10 cellular contexts compared by ENCODE assay signal in genomic region chr12:127355061-127355820, GRCh38.
DNase-seq lines count a peak whose midpoint lies in the region; ATAC-seq, FAIRE-seq and TF ChIP-seq lines count a peak whose summit lies in the region.
"Had no signal": no experiment of that assay in that cellular context is flagged by ENCODE, and none has a peak within 500 bp of the region (broad histone marks: within the 10 kb centered on the region; RNA-seq: fewer than 3 reads in every experiment).

No MANE protein-coding gene starts in this region.

- peak; percentile 25 for TF ChIP-seq CTCF in left ventricle myocardium inferior (IDR thresholded peaks at IDR 0.05; ENCODE audit: borderline replicate concordance)

- FAIRE-seq in urothelium cell line (lab: Jason Lieb, UNC): no peak

- no peak overlapping the region for H3K27ac ChIP-seq in left ventricle myocardium inferior (replicated peaks)
- no peak overlapping the region for H3K27ac ChIP-seq in naive thymus-derived CD4-positive, alpha-beta T cell (ENCODE audit: low read depth, low read length)

- intact Hi-C loops in left ventricle myocardium inferior (cut with micrococcal nuclease) (no loop called here), left cardiac atrium (cut with DNase I) (no loop called here)
- intact Hi-C loops in naive thymus-derived CD4-positive, alpha-beta T cell (cut with micrococcal nuclease): no loop called here

- CTCF ChIA-PET in naive thymus-derived CD4-positive, alpha-beta T cell (lab: Charles Lee): no interaction called here

- H3K4me3 ChIP-seq in left ventricle myocardium inferior: no peak overlapping the region
- H3K4me3 ChIP-seq in naive thymus-derived CD4-positive, alpha-beta T cell (ENCODE audit: low read length): no peak overlapping the region
- H3K4me3 ChIP-seq: lung had no signal

- H3K4me1 ChIP-seq in left ventricle myocardium inferior: no peaks in the 10 kb centered on the region
- H3K4me1 ChIP-seq in naive thymus-derived CD4-positive, alpha-beta T cell (ENCODE audit: control insufficient read depth in 2 of 2, insufficient read depth in 2 of 2, low read length in 2 of 2): no peaks in the 10 kb centered on the region

- peaks cover 24% of the 10 kb centered on the region for H3K27me3 ChIP-seq in left ventricle myocardium inferior (ENCODE audit: low read depth)
- no peaks in the 10 kb centered on the region for H3K27me3 ChIP-seq in naive thymus-derived CD4-positive, alpha-beta T cell (ENCODE audit: control insufficient read depth in 2 of 2, insufficient read depth in 2 of 2, low read length in 2 of 2)

- H3K4me1 Mint-ChIP-seq in naive thymus-derived CD4-positive, alpha-beta T cell: no peaks in the 10 kb centered on the region

- no peaks in the 10 kb centered on the region for H3K36me3 ChIP-seq in left ventricle myocardium inferior
- H3K36me3 ChIP-seq in naive thymus-derived CD4-positive, alpha-beta T cell (ENCODE audit: control insufficient read depth in 2 of 3, insufficient read depth in 3 of 3, low read length in 3 of 3): no peaks in the 10 kb centered on the region

- peaks cover 0 to 10% (median 0%) of the 10 kb centered on the region in 5 donors for H3K27me3 Mint-ChIP-seq in naive thymus-derived CD4-positive, alpha-beta T cell

- no peak overlapping the region for H3K4me3 Mint-ChIP-seq in naive thymus-derived CD4-positive, alpha-beta T cell

- H3K9me3 Mint-ChIP-seq in naive thymus-derived CD4-positive, alpha-beta T cell: peaks cover 0 to 23% (median 3%) of the 10 kb centered on the region in 11 donors

- POLR2A ChIA-PET in naive thymus-derived CD4-positive, alpha-beta T cell (lab: Charles Lee): no interaction called here

- H3K9me3 ChIP-seq in left ventricle myocardium inferior (replicated peaks): no peaks in the 10 kb centered on the region
- no peaks in the 10 kb centered on the region for H3K9me3 ChIP-seq in naive thymus-derived CD4-positive, alpha-beta T cell (ENCODE audit: control insufficient read depth in 2 of 3, low read length in 3 of 3)

- no peak overlapping the region for H3K27ac Mint-ChIP-seq in naive thymus-derived CD4-positive, alpha-beta T cell

- H3K36me3 Mint-ChIP-seq in naive thymus-derived CD4-positive, alpha-beta T cell: peaks cover 0 to 3% (median 0%) of the 10 kb centered on the region in 5 donors

- DNase-seq in left ventricle myocardium inferior (no peak), left cardiac atrium (no peak), OCI-M1 (lab: John Stamatoyannopoulos, UW) (peak; percentile 68), fibroblast of peridontal ligament (ENCODE audit: extremely low read depth) (peak; percentile 54), urothelium cell line (ENCODE audit: low spot score) (peak; percentile 48), NOMO-1 (lab: John Stamatoyannopoulos, UW; ENCODE audit: unreplicated experiment in 2 of 2) (no peak)
- DNase-seq in naive thymus-derived CD4-positive, alpha-beta T cell: no peak
- DNase-seq in activated effector memory CD4-positive, alpha-beta T cell treated with Interleukin-2 at 50 U/mL for 16 hours: no peak
- DNase-seq: cortex of kidney had no signal

- no peak for ATAC-seq in left cardiac atrium
- ATAC-seq in naive thymus-derived CD4-positive, alpha-beta T cell: no peak

Comparison
In these comparisons a context has a peak if more than half of its experiments do, and no peak if none do; other contexts are left out.
1. DNase-seq: peak in OCI-M1 (single experiment), fibroblast of peridontal ligament (single experiment) and urothelium cell line (single experiment); none in left ventricle myocardium inferior (single experiment), left cardiac atrium (single experiment), naive thymus-derived CD4-positive, alpha-beta T cell (0 of 9), activated effector memory CD4-positive, alpha-beta T cell treated with Interleukin-2 at 50 U/mL for 16 hours (single experiment) and NOMO-1 (0 of 2).